ENCODE assay signal across 5 cellular contexts in genomic region chr11:21180194-21180593, GRCh38.
"Had no signal": no experiment of that assay in that cellular context is flagged by ENCODE, and none has a peak within 500 bp of the region (broad histone marks: within the 10 kb centered on the region; RNA-seq: fewer than 3 reads in every experiment).

No MANE protein-coding gene starts in this region.

- DNase-seq: GM23248, GOT3, H7, HFFc6, IMR-90 had no signal
